1 cellular context compared by ENCODE assay signal in genomic region chr20:5156670-5157448, GRCh38.
TF ChIP-seq lines count a peak whose summit lies in the region.

No MANE protein-coding gene starts in this region.

TF ChIP-seq in HepG2, 621 proteins besides CTCF, POLR2A, EP300 and RAD21 (continued from another document and continues in another):
- TF ChIP-seq ZNF407 (CRISPR knock-in tag; IDR thresholded peaks at IDR 0.05; ENCODE audit: not compliant biosample characterization) (peak; percentile 19), MEIS1 (CRISPR knock-in tag; IDR thresholded peaks at IDR 0.05; ENCODE audit: borderline replicate concordance) (no peak), ZNF615 (CRISPR knock-in tag; IDR thresholded peaks at IDR 0.05; ENCODE audit: borderline replicate concordance) (no peak), ZNF572 (CRISPR knock-in tag; IDR thresholded peaks at IDR 0.05) (no peak), KDM6A (CRISPR knock-in tag; IDR thresholded peaks at IDR 0.05; ENCODE audit: low read depth) (0 out of 2 replicates have a peak, but pooled peaks have one; percentile 16), PRDM15 (CRISPR knock-in tag; IDR thresholded peaks at IDR 0.05) (no peak), KDM5B (CRISPR knock-in tag; IDR thresholded peaks at IDR 0.05; ENCODE audit: borderline replicate concordance) (no peak), MBD4 (IDR thresholded peaks at IDR 0.05; ENCODE audit: borderline replicate concordance, low read length) (no peak), ZNF652 (CRISPR knock-in tag; IDR thresholded peaks at IDR 0.05; ENCODE audit: borderline replicate concordance, low read depth) (no peak; the same call in 1 of the 2 replicates), SMYD3 (CRISPR knock-in tag; IDR thresholded peaks at IDR 0.05) (no peak), ZNF512 (CRISPR knock-in tag; IDR thresholded peaks at IDR 0.05) (no peak), ESRRA (CRISPR knock-in tag; IDR thresholded peaks at IDR 0.05; ENCODE audit: low read depth) (peak; percentile 90), NFE2L1 (CRISPR knock-in tag; IDR thresholded peaks at IDR 0.05; ENCODE audit: borderline replicate concordance) (no peak), USF2 (IDR thresholded peaks at IDR 0.05; ENCODE audit: low read depth, low read length) (no peak), USF2 (CRISPR knock-in tag; IDR thresholded peaks at IDR 0.05; ENCODE audit: borderline replicate concordance) (no peak), SALL2 (CRISPR knock-in tag; IDR thresholded peaks at IDR 0.05) (no peak), YY1 (IDR thresholded peaks at IDR 0.05; ENCODE audit: insufficient read depth, insufficient replicate concordance, low read depth, low read length) (no peak), ZNF451 (CRISPR knock-in tag; IDR thresholded peaks at IDR 0.05) (no peak), ARNT2 (CRISPR knock-in tag; IDR thresholded peaks at IDR 0.05; ENCODE audit: low read depth) (0 out of 2 replicates have a peak, but pooled peaks have one; percentile 37), EEA1 (CRISPR knock-in tag; IDR thresholded peaks at IDR 0.05; ENCODE audit: borderline replicate concordance) (no peak), MXD4 (CRISPR knock-in tag; IDR thresholded peaks at IDR 0.05) (no peak), PHB2 (IDR thresholded peaks at IDR 0.05; ENCODE audit: partially characterized antibody) (no peak), ZNF10 (CRISPR knock-in tag; IDR thresholded peaks at IDR 0.05; ENCODE audit: borderline replicate concordance, low read depth) (no peak), ZNF318 (CRISPR knock-in tag; IDR thresholded peaks at IDR 0.05) (no peak), ZNF740 (CRISPR knock-in tag; IDR thresholded peaks at IDR 0.05) (no peak)
